15 cellular contexts compared by ENCODE assay signal in genomic region chr14:32426596-32427408, GRCh38.
DNase-seq lines count a peak whose midpoint lies in the region; ATAC-seq lines count a peak whose summit lies in the region.
"Had no signal": no experiment of that assay in that cellular context is flagged by ENCODE, and none has a peak within 500 bp of the region (broad histone marks: within the 10 kb centered on the region; RNA-seq: fewer than 3 reads in every experiment).

No MANE protein-coding gene starts in this region.

- H3K9ac ChIP-seq in muscle layer of colon (ENCODE audit: low read length) = peak overlapping the region; percentile 20

- H3K36me3 ChIP-seq in ectodermal cell (ENCODE audit: control insufficient read depth, insufficient read depth, low read length) = no peaks in the 10 kb centered on the region
- H3K36me3 ChIP-seq in muscle layer of colon (ENCODE audit: insufficient read depth, low read length) = no peaks in the 10 kb centered on the region
- H3K36me3 ChIP-seq: uterus had no signal

- peak overlapping the region; percentile 27 for H3K27ac ChIP-seq in ectodermal cell (ENCODE audit: insufficient read depth, low read depth, low read length, poor library complexity, severe bottlenecking)
- H3K27ac ChIP-seq in muscle layer of colon (ENCODE audit: low read depth, low read length) = peak overlapping the region; percentile 79
- H3K27ac ChIP-seq: uterus had no signal

- peak; percentile 6 for DNase-seq in ELR (ENCODE audit: low read depth)
- DNase-seq in NCI-H524 (lab: John Stamatoyannopoulos, UW) = peak; percentile 97 to 99
- DNase-seq in HK-2 (ENCODE audit: unreplicated experiment) = no peak
- DNase-seq in GM19240 (ENCODE audit: insufficient read length, low spot score) = no peak
- no peak for DNase-seq in UCSD-AML1 (lab: John Stamatoyannopoulos, UW; ENCODE audit: unreplicated experiment)
- DNase-seq: activated CD8-positive, alpha-beta memory T cell treated with anti-CD3 and anti-CD28 coated beads for 24 hours; DMS79 treated with DMSO at 0.1 percent for 48 hours; effector memory CD8-positive, alpha-beta T cell; foreskin melanocyte; MV-4-11; stimulated activated CD4-positive, alpha-beta T cell treated with anti-CD3 and anti-CD28 coated beads, Interleukin-4, amount 100 ng/mL, for 1 hour; uterus had no signal

- no peaks in the 10 kb centered on the region for H3K27me3 ChIP-seq in ectodermal cell (ENCODE audit: control insufficient read depth, insufficient read depth, low read length, poor library complexity, severe bottlenecking)
- no peaks in the 10 kb centered on the region for H3K27me3 ChIP-seq in muscle layer of colon (ENCODE audit: control insufficient read depth in 1 of 2, insufficient read depth in 2 of 2, low read length in 2 of 2)
- H3K27me3 ChIP-seq: uterus had no signal

- H3K4me3 ChIP-seq in ectodermal cell (ENCODE audit: insufficient read depth, low read depth, low read length) (no peak overlapping the region), muscle layer of colon (ENCODE audit: low read depth in 1 of 2, low read length in 2 of 2) (no peak overlapping the region)
- H3K4me3 ChIP-seq: uterus had no signal

- H3K9me3 ChIP-seq in ectodermal cell (ENCODE audit: control insufficient read depth, low read length) (no peaks in the 10 kb centered on the region), muscle layer of colon (ENCODE audit: low read length) (no peaks in the 10 kb centered on the region)
- H3K9me3 ChIP-seq: uterus had no signal

- 58 to 66% methylated on average over 8 of the region's 8 CpGs for WGBS in ectodermal cell, 2 experiments

- ATAC-seq in HG02610 (IDR thresholded peaks at IDR 0.05; ENCODE audit: unreplicated experiment) = no peak
- ATAC-seq: effector memory CD8-positive, alpha-beta T cell had no signal

- H3K4me1 ChIP-seq in ectodermal cell (ENCODE audit: control insufficient read depth, insufficient read depth, low read length) = peaks cover 28% of the 10 kb centered on the region
- peaks cover 11% of the 10 kb centered on the region for H3K4me1 ChIP-seq in muscle layer of colon (ENCODE audit: insufficient read depth, low read length)
- H3K4me1 ChIP-seq: uterus had no signal

Comparison
In these comparisons a context has a peak if more than half of its experiments do, and no peak if none do; other contexts are left out.
1. DNase-seq: peak in ELR (single experiment) and NCI-H524 (2 of 2); none in HK-2 (single experiment), GM19240 (single experiment) and UCSD-AML1 (single experiment).